15 cellular contexts compared by ENCODE assay signal in genomic region chr12:109549613-109550309, GRCh38.
"Had no signal": no experiment of that assay in that cellular context is flagged by ENCODE, and none has a peak within 500 bp of the region (broad histone marks: within the 10 kb centered on the region; RNA-seq: fewer than 3 reads in every experiment).

No MANE protein-coding gene starts in this region.

- H3K4me3 ChIP-seq: ascending aorta, esophagus squamous epithelium, left lung, pancreas, testis had no signal

- H3K27ac Mint-ChIP-seq: activated CD4-positive, alpha-beta memory T cell treated with anti-CD3 and anti-CD28 coated beads for 36 hours; activated naive CD8-positive, alpha-beta T cell treated with anti-CD3 and anti-CD28 coated beads, Interleukin-2, amount 10 ng/mL, durations not matched to agents 7 days and 5 days; stimulated activated naive CD8-positive, alpha-beta T cell treated with anti-CD3 and anti-CD28 coated beads, Interleukin-15, amount 100 ng/mL, for 72 hours; T-helper 17 cell had no signal

- H3K9me3 ChIP-seq: ascending aorta, esophagus squamous epithelium, left lung, pancreas, testis had no signal

- H3K9me3 Mint-ChIP-seq: activated CD4-positive, alpha-beta memory T cell treated with anti-CD3 and anti-CD28 coated beads for 36 hours; activated naive CD8-positive, alpha-beta T cell treated with anti-CD3 and anti-CD28 coated beads, Interleukin-2, amount 10 ng/mL, durations not matched to agents 7 days and 5 days; activated T-cell treated with anti-CD3 and anti-CD28 coated beads, Interleukin-2, amount 50 U/mL, for 4 hours; stimulated activated naive CD8-positive, alpha-beta T cell treated with anti-CD3 and anti-CD28 coated beads, Interleukin-15, amount 100 ng/mL, for 72 hours had no signal

- H3K4me3 Mint-ChIP-seq: activated CD4-positive, alpha-beta memory T cell treated with anti-CD3 and anti-CD28 coated beads for 36 hours; activated naive CD8-positive, alpha-beta T cell treated with anti-CD3 and anti-CD28 coated beads, Interleukin-2, amount 10 ng/mL, durations not matched to agents 7 days and 5 days; activated T-cell treated with anti-CD3 and anti-CD28 coated beads, Interleukin-2, amount 50 U/mL, for 4 hours; stimulated activated naive CD8-positive, alpha-beta T cell treated with anti-CD3 and anti-CD28 coated beads, Interleukin-15, amount 100 ng/mL, for 72 hours; T-helper 17 cell had no signal

- DNase-seq: activated CD4-positive, alpha-beta memory T cell treated with anti-CD3 and anti-CD28 coated beads for 36 hours; activated CD4-positive, CD25-positive, alpha-beta regulatory T cell; activated gamma-delta T cell; activated naive CD8-positive, alpha-beta T cell treated with anti-CD3 and anti-CD28 coated beads, Interleukin-2, amount 10 ng/mL, durations not matched to agents 7 days and 5 days; activated T-cell treated with anti-CD3 and anti-CD28 coated beads, Interleukin-2, amount 50 U/mL, for 4 hours; esophagus squamous epithelium; foreskin fibroblast; left lung; pancreas; stimulated activated CD4-positive, alpha-beta T cell treated with anti-CD3 and anti-CD28 coated beads, Interleukin-15, amount 100 ng/mL, for 24 hours; stimulated activated CD4-positive, alpha-beta T cell treated with anti-CD3 and anti-CD28 coated beads, Interleukin-4, amount 100 ng/mL, for 4 hours; stimulated activated naive CD8-positive, alpha-beta T cell treated with anti-CD3 and anti-CD28 coated beads, Interleukin-15, amount 100 ng/mL, for 72 hours; T-helper 17 cell; testis had no signal

- H3K4me1 ChIP-seq: ascending aorta, left lung, pancreas had no signal

- ATAC-seq: activated T-cell treated with anti-CD3 and anti-CD28 coated beads, Interleukin-2, amount 50 U/mL, for 4 hours; left lung; pancreas; stimulated activated naive CD8-positive, alpha-beta T cell treated with anti-CD3 and anti-CD28 coated beads, Interleukin-15, amount 100 ng/mL, for 72 hours; T-helper 17 cell had no signal

- H3K27me3 ChIP-seq: ascending aorta, testis had no signal

- H3K36me3 Mint-ChIP-seq: activated CD4-positive, alpha-beta memory T cell treated with anti-CD3 and anti-CD28 coated beads for 36 hours; activated naive CD8-positive, alpha-beta T cell treated with anti-CD3 and anti-CD28 coated beads, Interleukin-2, amount 10 ng/mL, durations not matched to agents 7 days and 5 days had no signal

- H3K27ac ChIP-seq: ascending aorta, esophagus squamous epithelium, left lung, pancreas, testis had no signal
